Comparison of ENCODE assay signal across 3 cellular contexts in genomic region chr7:1034769-1035168, GRCh38.
TF ChIP-seq lines count a peak whose summit lies in the region.

No MANE protein-coding gene starts in this region.

TF ChIP-seq in A549, 52 proteins besides CTCF, POLR2A, EP300 and RAD21:
- TF ChIP-seq KDM1A (IDR thresholded peaks at IDR 0.05; ENCODE audit: low read depth), result 0 out of 2 replicates have a peak, but pooled peaks have one; percentile 14

TF ChIP-seq in HEK293, 187 proteins besides CTCF, POLR2A, EP300 and RAD21:
- peak; percentile 96 for TF ChIP-seq ZNF146 (tag by site-specific recombination; IDR thresholded peaks at IDR 0.05)

TF ChIP-seq in K562, 482 proteins besides CTCF, POLR2A, EP300 and RAD21:
- TF ChIP-seq BCOR (IDR thresholded peaks at IDR 0.05) (peak; percentile 26; the same call in 1 of the 2 replicates), ZNF146 (CRISPR knock-in tag; IDR thresholded peaks at IDR 0.05; ENCODE audit: unreplicated experiment) (peak; percentile 69), KDM1A (IDR thresholded peaks at IDR 0.05) (peak in 1 of 2 experiments; percentile 9; a peak in 1 of 4 replicates)
